Comparison of ENCODE assay signal across 14 cellular contexts in the genomic region with DNA sequence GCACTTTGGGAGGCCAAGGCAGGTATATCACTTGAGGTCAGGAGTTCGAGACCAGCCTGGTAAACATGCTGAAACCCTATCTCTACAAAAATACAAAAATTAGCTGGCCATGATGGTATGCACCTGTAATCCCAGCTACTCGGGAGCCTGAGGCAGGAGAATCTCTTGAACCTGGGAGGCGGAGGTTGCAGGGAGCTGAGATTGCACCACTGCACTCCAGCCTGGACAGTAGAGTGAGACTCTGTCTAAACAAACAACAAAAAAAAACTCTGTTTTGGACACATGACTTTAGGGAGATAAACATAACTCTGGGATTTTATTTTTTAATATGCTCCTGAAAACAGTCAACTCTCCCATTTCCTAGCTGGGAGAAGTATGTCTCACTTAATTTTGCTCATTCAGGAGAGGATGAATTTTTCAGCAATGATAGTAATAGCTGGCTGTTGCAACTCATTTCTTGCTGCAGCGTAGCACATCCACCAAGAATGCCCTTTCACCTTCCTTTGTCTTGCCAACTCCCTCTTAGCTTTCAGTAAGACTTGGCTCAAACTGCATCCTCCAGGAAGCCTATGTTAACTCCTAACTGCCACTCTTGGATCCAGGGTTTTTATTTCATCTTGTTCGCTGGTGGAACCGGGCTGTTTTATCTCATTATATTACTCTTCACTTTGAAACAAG. TPM values are rescaled to one million over a fixed set of nuclear protein-coding genes. Genes with fewer than 3 reads are reported as not detected.
DNase-seq lines count a peak whose midpoint lies in the region; ATAC-seq and TF ChIP-seq lines count a peak whose summit lies in the region.
"Had no signal": no experiment of that assay in that cellular context is flagged by ENCODE, and none has a peak within 500 bp of the region (broad histone marks: within the 10 kb centered on the region; RNA-seq: fewer than 3 reads in every experiment).

No MANE protein-coding gene starts in this region.

- no TSS peak for BruUV-seq in PC-3 (replicated peaks; lab: Mats Ljungman, UMichigan)

- no peaks in the 10 kb centered on the region for H3K27me3 ChIP-seq in PC-3 (ENCODE audit: low read length)
- H3K27me3 ChIP-seq: BE2C, Peyer's patch had no signal

- TF ChIP-seq CTCF in PC-3 (conservative IDR thresholded peaks at IDR 0.05; ENCODE audit: low read depth, low read length), result no peak
- TF ChIP-seq CTCF in glutamatergic neuron (IDR thresholded peaks at IDR 0.05; ENCODE audit: partially characterized antibody, unreplicated experiment), result no peak

- no peaks in the 10 kb centered on the region for H3K9me2 ChIP-seq in PC-3 (replicated peaks; ENCODE audit: low read length)

- H3K27ac Mint-ChIP-seq in natural killer cell treated with Interleukin-12 subunit alpha and Interleukin-12 subunit beta and Interleukin-15 and Interleukin-18, amount 100 ng/mL, for 72 hours, result peak overlapping the region; percentile 73 to 84
- peak overlapping the region in 2 of 10 donors; percentile 5 to 66 for H3K27ac Mint-ChIP-seq in naive thymus-derived CD8-positive, alpha-beta T cell
- H3K27ac Mint-ChIP-seq in glutamatergic neuron (ENCODE audit: unreplicated experiment), result no peak overlapping the region

- H3K27me3 Mint-ChIP-seq in natural killer cell treated with Interleukin-12 subunit alpha and Interleukin-12 subunit beta and Interleukin-15 and Interleukin-18, amount 100 ng/mL, for 72 hours, result no peaks in the 10 kb centered on the region
- H3K27me3 Mint-ChIP-seq in naive thymus-derived CD8-positive, alpha-beta T cell, result no peaks in the 10 kb centered on the region
- H3K27me3 Mint-ChIP-seq in glutamatergic neuron (ENCODE audit: unreplicated experiment), result no peaks in the 10 kb centered on the region
- H3K27me3 Mint-ChIP-seq: central memory CD8-positive, alpha-beta T cell had no signal

- peaks cover 63 to 72% of the 10 kb centered on the region in 2 donors for H3K4me1 Mint-ChIP-seq in natural killer cell treated with Interleukin-12 subunit alpha and Interleukin-12 subunit beta and Interleukin-15 and Interleukin-18, amount 100 ng/mL, for 72 hours (ENCODE audit: low read depth in 2 of 2)
- H3K4me1 Mint-ChIP-seq in naive thymus-derived CD8-positive, alpha-beta T cell, result peaks cover 52 to 91% (median 86%) of the 10 kb centered on the region in 4 donors
- peaks cover 42% of the 10 kb centered on the region for H3K4me1 Mint-ChIP-seq in glutamatergic neuron (ENCODE audit: low read depth, unreplicated experiment)

- H3K9me3 Mint-ChIP-seq in natural killer cell treated with Interleukin-12 subunit alpha and Interleukin-12 subunit beta and Interleukin-15 and Interleukin-18, amount 100 ng/mL, for 72 hours, result peaks cover 7% of the 10 kb centered on the region
- no peaks in the 10 kb centered on the region for H3K9me3 Mint-ChIP-seq in naive thymus-derived CD8-positive, alpha-beta T cell
- H3K9me3 Mint-ChIP-seq in glutamatergic neuron (ENCODE audit: unreplicated experiment), result no peaks in the 10 kb centered on the region
- H3K9me3 Mint-ChIP-seq: central memory CD8-positive, alpha-beta T cell had no signal

- no peak overlapping the region for H2AFZ ChIP-seq in PC-3 (ENCODE audit: low read length)

- CTCF ChIA-PET in PC-3 (lab: Charles Lee), result no interaction called here

- peaks cover 99% of the 10 kb centered on the region for H3K79me2 ChIP-seq in PC-3 (ENCODE audit: low read length)

- H4K20me1 ChIP-seq in PC-3 (ENCODE audit: low read length), result peaks cover 72% of the 10 kb centered on the region

- no peak overlapping the region for H3K4me2 ChIP-seq in PC-3 (ENCODE audit: low read length)

- peaks cover 6% of the 10 kb centered on the region for H3K36me3 ChIP-seq in PC-3 (ENCODE audit: low read depth, low read length)
- H3K36me3 ChIP-seq: BE2C, Peyer's patch had no signal

- no peak overlapping the region for H3K4me3 ChIP-seq in PC-3 (ENCODE audit: low read length)
- H3K4me3 ChIP-seq: Peyer's patch had no signal

- H3K27ac ChIP-seq in PC-3 (ENCODE audit: low read length), result no peak overlapping the region
- H3K27ac ChIP-seq: Peyer's patch had no signal

- peaks cover 21% of the 10 kb centered on the region for H3K4me1 ChIP-seq in PC-3 (ENCODE audit: insufficient read depth, low read length)

- no peak overlapping the region for H3K9ac ChIP-seq in PC-3 (ENCODE audit: low read length)

- peak; percentile 30 for DNase-seq in AG08396 (ENCODE audit: low spot score)
- peak; percentile 46 for DNase-seq in PC-3
- DNase-seq in fibroblast of gingiva (ENCODE audit: low read depth), result peak; percentile 86
- no peak for DNase-seq in natural killer cell treated with Interleukin-12 subunit alpha and Interleukin-12 subunit beta and Interleukin-15 and Interleukin-18, amount 100 ng/mL, for 72 hours (ENCODE audit: low spot score)
- DNase-seq in naive thymus-derived CD8-positive, alpha-beta T cell, result no peak
- no peak for DNase-seq in NCI-H146 (lab: John Stamatoyannopoulos, UW)
- DNase-seq in glutamatergic neuron, result no peak
- DNase-seq: activated T-cell treated with anti-CD3 and anti-CD28 coated beads for 4 hours; BE2C; KG1; Peyer's patch; stimulated activated CD4-positive, alpha-beta T cell treated with anti-CD3 and anti-CD28 coated beads, Interleukin-12 subunit alpha, Interleukin-12 subunit beta, amount 100 ng/mL, for 4 hours had no signal

- POLR2A ChIA-PET in PC-3 (lab: Charles Lee; ENCODE audit: unreplicated experiment), result no interaction called here
- POLR2A ChIA-PET in naive thymus-derived CD8-positive, alpha-beta T cell (lab: Charles Lee), result no interaction called here

- H3K4me3 Mint-ChIP-seq in natural killer cell treated with Interleukin-12 subunit alpha and Interleukin-12 subunit beta and Interleukin-15 and Interleukin-18, amount 100 ng/mL, for 72 hours, result no peak overlapping the region
- peak overlapping the region in 5 of 10 donors; percentile 20 to 66 (median 36) for H3K4me3 Mint-ChIP-seq in naive thymus-derived CD8-positive, alpha-beta T cell
- H3K4me3 Mint-ChIP-seq in glutamatergic neuron (ENCODE audit: unreplicated experiment), result no peak overlapping the region
- H3K4me3 Mint-ChIP-seq: central memory CD8-positive, alpha-beta T cell had no signal

- H3K9me3 ChIP-seq in PC-3 (ENCODE audit: low read length), result no peaks in the 10 kb centered on the region
- H3K9me3 ChIP-seq: BE2C had no signal

- ATAC-seq in PC-3 (peak; percentile 12; the same call in 1 of the 2 replicates), HG03469 (IDR thresholded peaks at IDR 0.05; ENCODE audit: unreplicated experiment) (no peak)
- ATAC-seq in natural killer cell treated with Interleukin-12 subunit alpha and Interleukin-12 subunit beta and Interleukin-15 and Interleukin-18, amount 100 ng/mL, for 72 hours, result no peak
- ATAC-seq in naive thymus-derived CD8-positive, alpha-beta T cell, result no peak

- intact Hi-C loops in PC-3 (cut with micrococcal nuclease), result no loop called here

- no peaks in the 10 kb centered on the region for H3F3A ChIP-seq in PC-3 (ENCODE audit: low read length, unreplicated experiment)

- peaks cover 4% of the 10 kb centered on the region for H3K36me3 Mint-ChIP-seq in natural killer cell treated with Interleukin-12 subunit alpha and Interleukin-12 subunit beta and Interleukin-15 and Interleukin-18, amount 100 ng/mL, for 72 hours
- peaks cover 0 to 3% (median 0%) of the 10 kb centered on the region in 3 donors for H3K36me3 Mint-ChIP-seq in naive thymus-derived CD8-positive, alpha-beta T cell
- H3K36me3 Mint-ChIP-seq in glutamatergic neuron (ENCODE audit: unreplicated experiment), result no peaks in the 10 kb centered on the region

RNA-seq across cellular contexts. Expression of gene TOP1, which starts 24.3 kb away (rescaled TPM):
- total RNA-seq in PC-3 (2014; rRNA removed) (29.1 and 56.8 TPM in 2 replicates), glutamatergic neuron (ENCODE audit: unreplicated experiment) (68.7 TPM)
- total RNA-seq in natural killer cell treated with Interleukin-12 subunit alpha and Interleukin-12 subunit beta and Interleukin-15 and Interleukin-18, amount 100 ng/mL, for 72 hours, result 10 to 100 TPM; 77.5 to 81.2 TPM
- total RNA-seq in naive thymus-derived CD8-positive, alpha-beta T cell, result 10 to 100 TPM; 45.0 to 48.3 TPM
- 10 to 100 TPM in 2 of 3 donors, 1 to 10 TPM in 1; 9.1 to 14.1 (median 10.5) TPM for polyA plus RNA-seq in naive thymus-derived CD8-positive, alpha-beta T cell

Comparison
In these comparisons a context has a peak if more than half of its experiments do, and no peak if none do; other contexts are left out.
1. DNase-seq: peak in AG08396 (single experiment), PC-3 (single experiment) and fibroblast of gingiva (single experiment); none in natural killer cell treated with Interleukin-12 subunit alpha and Interleukin-12 subunit beta and Interleukin-15 and Interleukin-18, amount 100 ng/mL, for 72 hours (single experiment), naive thymus-derived CD8-positive, alpha-beta T cell (0 of 10), NCI-H146 (single experiment) and glutamatergic neuron (single experiment).